In genomic region chr1:159856576-159856975, GRCh38 we compare ENCODE assay signal across 23 cellular contexts. TPM values are rescaled to one million over a fixed set of nuclear protein-coding genes. Genes with fewer than 3 reads are reported as not detected.
DNase-seq lines count a peak whose midpoint lies in the region; ATAC-seq and TF ChIP-seq lines count a peak whose summit lies in the region.
"Had no signal": no experiment of that assay in that cellular context is flagged by ENCODE, and none has a peak within 500 bp of the region (broad histone marks: within the 10 kb centered on the region; RNA-seq: fewer than 3 reads in every experiment).

No MANE protein-coding gene starts in this region.

- H3K27ac Mint-ChIP-seq in brain (peak overlapping the region in 2 of 5 experiments; percentile 38 to 61), natural killer cell (no peak overlapping the region)
- H3K27ac Mint-ChIP-seq: activated T-cell treated with anti-CD3 and anti-CD28 coated beads, Interleukin-2, amount 50 U/mL, for 24 hours had no signal

- H3K4me1 Mint-ChIP-seq in brain (peaks cover 20% of the 10 kb centered on the region), natural killer cell (peaks cover 15 to 24% of the 10 kb centered on the region in 2 donors)

- intact Hi-C loops in natural killer cell (cut with micrococcal nuclease) = no loop called here

- no peaks in the 10 kb centered on the region for H3K36me3 Mint-ChIP-seq in brain
- H3K36me3 Mint-ChIP-seq in natural killer cell = no peaks in the 10 kb centered on the region

- no peak for ATAC-seq in natural killer cell
- ATAC-seq: mucosa of descending colon had no signal

- peak; percentile 6 to 11 for DNase-seq in activated CD4-positive, alpha-beta T cell treated with anti-CD3 and anti-CD28 coated beads for 4 hours
- no peak for DNase-seq in activated CD4-positive, alpha-beta T cell treated with anti-CD3 and anti-CD28 coated beads for 1 hour
- DNase-seq in Daoy (ENCODE audit: low read depth) (peak; percentile 34), natural killer cell (no peak), kidney glomerular epithelial cell (lab: John Stamatoyannopoulos, UW) (no peak), NCI-H748 treated with DMSO at 0.1 percent for 48 hours (lab: John Stamatoyannopoulos, UW) (no peak)
- no peak for DNase-seq in activated CD8-positive, alpha-beta memory T cell treated with anti-CD3 and anti-CD28 coated beads for 24 hours
- DNase-seq: 8988T; activated CD4-positive, alpha-beta T cell treated with anti-CD3 and anti-CD28 coated beads, Interleukin-2, amount 50 U/mL, for 4 hours; activated naive CD4-positive, alpha-beta T cell treated with anti-CD3 and anti-CD28 coated beads, Interleukin-2, amount 50 U/mL, for 16 hours; activated T-cell treated with anti-CD3 and anti-CD28 coated beads, Interleukin-2, amount 50 U/mL, for 24 hours; AML-193; GM23248; mucosa of descending colon; NCI-H1694 treated with DMSO at 0.1 percent for 48 hours; NCI-H226; T-helper 2 cell had no signal

- H3K9me3 Mint-ChIP-seq in brain (no peaks in the 10 kb centered on the region), natural killer cell (no peaks in the 10 kb centered on the region)
- H3K9me3 Mint-ChIP-seq: activated T-cell treated with anti-CD3 and anti-CD28 coated beads, Interleukin-2, amount 50 U/mL, for 24 hours had no signal

- H3K4me3 Mint-ChIP-seq in brain (peak overlapping the region in 3 of 5 experiments; percentile 36 to 75 (median 50)), natural killer cell (peak overlapping the region; percentile 61)
- H3K4me3 Mint-ChIP-seq: activated T-cell treated with anti-CD3 and anti-CD28 coated beads, Interleukin-2, amount 50 U/mL, for 24 hours had no signal

- TF ChIP-seq CTCF in brain (conservative IDR thresholded peaks at IDR 0.05) (no peak), natural killer cell (IDR thresholded peaks at IDR 0.05) (no peak)

- H3K27me3 Mint-ChIP-seq in brain (peaks cover 49% of the 10 kb centered on the region), natural killer cell (ENCODE audit: low read depth in 2 of 2) (peaks cover 0 to 2% of the 10 kb centered on the region in 2 donors)
- H3K27me3 Mint-ChIP-seq: activated T-cell treated with anti-CD3 and anti-CD28 coated beads, Interleukin-2, amount 50 U/mL, for 24 hours had no signal

RNA-seq across cellular contexts. Expression of gene VSIG8, which starts 5.9 kb away (rescaled TPM):
- total RNA-seq in Daoy (2014; rRNA removed; shearing (Covaris generic)) = not detected in 2 replicates
- not detected for polyA plus RNA-seq in brain (ENCODE audit: insufficient read depth, low read depth, low replicate concordance)
- not detected for total RNA-seq in natural killer cell
- total RNA-seq: dermis microvascular lymphatic vessel endothelial cell, fibroblast of villous mesenchyme, GM23248, mucosa of descending colon, omental fat pad, SJSA1, ureter had no signal
- polyA plus RNA-seq: GM23248 had no signal

RNA-seq across cellular contexts. Expression of gene SLAMF8, which starts 29.9 kb away (rescaled TPM):
- total RNA-seq in Daoy (2014; rRNA removed; shearing (Covaris generic)) = 0.18 and 0.63 TPM in 2 replicates
- polyA plus RNA-seq in brain (ENCODE audit: insufficient read depth, low read depth, low replicate concordance) = 0.97 TPM
- 1 to 10 TPM in 2 of 3 donors, under 1 TPM in 1; 0.64 to 4.4 (median 2.8) TPM for total RNA-seq in natural killer cell
- total RNA-seq: dermis microvascular lymphatic vessel endothelial cell, fibroblast of villous mesenchyme, GM23248, SJSA1 had no signal
- polyA plus RNA-seq: GM23248 had no signal

RNA-seq across cellular contexts. Expression of gene CFAP45, which starts 43.4 kb away (rescaled TPM):
- total RNA-seq in Daoy (2014; rRNA removed; shearing (Covaris generic)) = 0.46 and 1.7 TPM in 2 replicates
- 0.98 TPM for polyA plus RNA-seq in brain (ENCODE audit: insufficient read depth, low read depth, low replicate concordance)
- total RNA-seq in natural killer cell = 1 to 10 TPM; 1.3 to 5.0 (median 1.6) TPM
- total RNA-seq: GM23248 had no signal

RNA-seq across cellular contexts. Expression of gene FCRL6, which starts 54.4 kb away (rescaled TPM):
- total RNA-seq in Daoy (2014; rRNA removed; shearing (Covaris generic)) = not detected in 2 replicates
- not detected for polyA plus RNA-seq in brain (ENCODE audit: insufficient read depth, low read depth, low replicate concordance)
- 100 to 1,000 TPM; 138 to 309 (median 298) TPM for total RNA-seq in natural killer cell
- total RNA-seq: dermis microvascular lymphatic vessel endothelial cell, fibroblast of villous mesenchyme, GM23248, SJSA1 had no signal
- polyA plus RNA-seq: GM23248 had no signal

Comparison
In these comparisons a context has a peak if more than half of its experiments do, and no peak if none do; other contexts are left out.
1. DNase-seq: peak in activated CD4-positive, alpha-beta T cell treated with anti-CD3 and anti-CD28 coated beads for 4 hours (2 of 2) and Daoy (single experiment); none in activated CD4-positive, alpha-beta T cell treated with anti-CD3 and anti-CD28 coated beads for 1 hour (single experiment), natural killer cell (single experiment), kidney glomerular epithelial cell (single experiment), activated CD8-positive, alpha-beta memory T cell treated with anti-CD3 and anti-CD28 coated beads for 24 hours (single experiment) and NCI-H748 treated with DMSO at 0.1 percent for 48 hours (single experiment).